ENCODE assay signal across 2 cellular contexts in the genomic region with DNA sequence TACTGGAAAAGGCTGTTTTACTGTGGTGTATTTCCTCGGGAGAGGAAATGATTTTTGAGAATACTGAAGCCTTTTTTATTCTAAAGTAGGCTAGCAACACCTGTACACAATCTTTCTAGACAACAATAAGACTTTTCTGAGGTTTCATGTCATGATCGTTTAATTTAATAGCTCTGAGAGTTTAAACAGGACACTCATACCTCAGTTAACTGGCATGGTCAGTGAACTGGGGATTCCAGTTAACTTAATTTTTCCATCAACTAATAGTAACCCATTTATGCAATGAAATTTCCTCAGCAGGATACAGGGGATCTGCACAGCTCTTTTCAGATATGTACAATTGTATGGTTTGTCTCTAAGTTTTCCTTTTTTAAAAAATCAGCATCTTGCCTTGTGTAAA.
TF ChIP-seq lines count a peak whose summit lies in the region.

No MANE protein-coding gene starts in this region.

TF ChIP-seq in A549, 52 proteins besides CTCF, POLR2A, EP300 and RAD21 (continued from another document):
- TF ChIP-seq, protein P1, sequence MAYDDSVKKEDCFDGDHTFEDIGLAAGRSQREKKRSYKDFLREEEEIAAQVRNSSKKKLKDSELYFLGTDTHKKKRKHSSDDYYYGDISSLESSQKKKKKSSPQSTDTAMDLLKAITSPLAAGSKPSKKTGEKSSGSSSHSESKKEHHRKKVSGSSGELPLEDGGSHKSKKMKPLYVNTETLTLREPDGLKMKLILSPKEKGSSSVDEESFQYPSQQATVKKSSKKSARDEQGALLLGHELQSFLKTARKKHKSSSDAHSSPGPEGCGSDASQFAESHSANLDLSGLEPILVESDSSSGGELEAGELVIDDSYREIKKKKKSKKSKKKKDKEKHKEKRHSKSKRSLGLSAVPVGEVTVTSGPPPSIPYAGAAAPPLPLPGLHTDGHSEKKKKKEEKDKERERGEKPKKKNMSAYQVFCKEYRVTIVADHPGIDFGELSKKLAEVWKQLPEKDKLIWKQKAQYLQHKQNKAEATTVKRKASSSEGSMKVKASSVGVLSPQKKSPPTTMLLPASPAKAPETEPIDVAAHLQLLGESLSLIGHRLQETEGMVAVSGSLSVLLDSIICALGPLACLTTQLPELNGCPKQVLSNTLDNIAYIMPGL (CRISPR knock-in tag; IDR thresholded peaks at IDR 0.05; ENCODE audit: borderline replicate concordance), result no peak
- TF ChIP-seq ZSCAN20 (CRISPR knock-in tag; IDR thresholded peaks at IDR 0.05) (no peak), CBX8 (IDR thresholded peaks at IDR 0.05) (no peak), NR3C1 (IDR thresholded peaks at IDR 0.05) (no peak), FOXS1 (CRISPR knock-in tag; IDR thresholded peaks at IDR 0.05) (no peak), SMC3 (IDR thresholded peaks at IDR 0.05) (no peak)

TF ChIP-seq in IMR-90, 13 proteins besides CTCF, POLR2A, EP300 and RAD21 (continued from another document):
- TF ChIP-seq, protein P2, sequence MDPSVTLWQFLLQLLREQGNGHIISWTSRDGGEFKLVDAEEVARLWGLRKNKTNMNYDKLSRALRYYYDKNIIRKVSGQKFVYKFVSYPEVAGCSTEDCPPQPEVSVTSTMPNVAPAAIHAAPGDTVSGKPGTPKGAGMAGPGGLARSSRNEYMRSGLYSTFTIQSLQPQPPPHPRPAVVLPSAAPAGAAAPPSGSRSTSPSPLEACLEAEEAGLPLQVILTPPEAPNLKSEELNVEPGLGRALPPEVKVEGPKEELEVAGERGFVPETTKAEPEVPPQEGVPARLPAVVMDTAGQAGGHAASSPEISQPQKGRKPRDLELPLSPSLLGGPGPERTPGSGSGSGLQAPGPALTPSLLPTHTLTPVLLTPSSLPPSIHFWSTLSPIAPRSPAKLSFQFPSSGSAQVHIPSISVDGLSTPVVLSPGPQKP (IDR thresholded peaks at IDR 0.05; ENCODE audit: borderline replicate concordance, low read depth, low read length), result no peak
- TF ChIP-seq CEBPB (IDR thresholded peaks at IDR 0.05; ENCODE audit: low read depth, low read length) (no peak), BHLHE40 (IDR thresholded peaks at IDR 0.05; ENCODE audit: low read depth, low read length) (no peak), MAFK (IDR thresholded peaks at IDR 0.05; ENCODE audit: low read depth, low read length) (no peak), RCOR1 (IDR thresholded peaks at IDR 0.05; ENCODE audit: insufficient replicate concordance, low read length) (no peak), FOS (IDR thresholded peaks at IDR 0.05; ENCODE audit: low read depth, low read length) (no peak)
